10 cellular contexts compared by ENCODE assay signal in the genomic region with DNA sequence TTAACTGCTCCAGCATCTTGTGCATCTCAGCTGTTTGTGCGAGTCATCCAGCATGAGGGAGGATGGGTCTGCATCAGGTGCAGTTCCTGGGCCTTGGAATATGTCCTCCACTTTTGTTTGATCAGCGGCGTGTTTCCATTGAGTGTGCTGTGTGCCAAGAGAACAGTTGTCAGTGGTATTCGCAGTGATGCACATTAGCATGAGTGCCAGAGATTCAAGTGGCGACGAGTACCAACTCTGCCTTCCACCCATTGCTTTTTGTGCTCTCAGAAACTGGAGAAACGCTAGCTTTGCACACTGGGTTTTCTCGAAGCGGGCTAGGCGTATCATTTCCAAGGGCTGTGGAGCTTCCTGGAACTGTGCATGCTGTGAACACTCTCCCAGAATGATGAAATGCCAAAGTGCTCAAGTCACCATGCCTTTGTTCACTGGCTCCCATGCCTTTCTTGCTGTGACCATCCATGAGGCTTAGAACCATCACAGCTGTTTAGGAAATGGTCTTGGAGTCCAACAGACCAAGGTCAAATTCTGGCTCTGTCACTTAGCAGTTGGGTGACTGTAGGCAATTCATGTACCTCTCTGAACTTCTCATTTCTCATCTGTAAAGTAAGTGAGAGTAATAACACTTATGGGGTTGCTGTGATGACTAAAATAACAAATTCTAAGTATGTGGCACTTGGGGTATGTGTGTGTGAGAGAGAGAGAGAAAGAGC. TPM values are rescaled to one million over a fixed set of nuclear protein-coding genes. Genes with fewer than 3 reads are reported as not detected.
DNase-seq lines count a peak whose midpoint lies in the region; ATAC-seq and TF ChIP-seq lines count a peak whose summit lies in the region.
"Had no signal": no experiment of that assay in that cellular context is flagged by ENCODE, and none has a peak within 500 bp of the region (broad histone marks: within the 10 kb centered on the region; RNA-seq: fewer than 3 reads in every experiment).

No MANE protein-coding gene starts in this region.

- no peak overlapping the region for H3K4me3 ChIP-seq in fibroblast of villous mesenchyme (ENCODE audit: low read depth, low read length)
- H3K4me3 ChIP-seq in HAP-1: no peak overlapping the region

- no peaks in the 10 kb centered on the region for H3K9me3 ChIP-seq in HAP-1

- H3K4me3 Mint-ChIP-seq in activated CD4-positive, alpha-beta T cell treated with anti-CD3 and anti-CD28 coated beads, Interleukin-2, amount 10 ng/mL, durations not matched to agents 24 days and 14 days: no peak overlapping the region
- H3K4me3 Mint-ChIP-seq: dendritic cell treated with granulocyte-macrophage colony-stimulating factor and Interleukin-4, amounts not matched to agents 40 ng/mL and 50 ng/mL, for 4 days had no signal

- H3K36me3 ChIP-seq in HAP-1 (replicated peaks): no peaks in the 10 kb centered on the region

- no peak for TF ChIP-seq CTCF in fibroblast of villous mesenchyme (IDR thresholded peaks at IDR 0.05; ENCODE audit: insufficient read depth, low read depth, low read length)

- H3K4me1 ChIP-seq in HAP-1: peaks cover 3% of the 10 kb centered on the region; the same call in 1 of the 2 replicates

- no peak overlapping the region for H3K27ac Mint-ChIP-seq in activated CD4-positive, alpha-beta T cell treated with anti-CD3 and anti-CD28 coated beads, Interleukin-2, amount 10 ng/mL, durations not matched to agents 24 days and 14 days
- H3K27ac Mint-ChIP-seq: dendritic cell treated with granulocyte-macrophage colony-stimulating factor and Interleukin-4, amounts not matched to agents 40 ng/mL and 50 ng/mL, for 4 days had no signal

- H3K27me3 ChIP-seq in HAP-1 (ENCODE audit: low read depth): no peaks in the 10 kb centered on the region

- no peaks in the 10 kb centered on the region for H3K27me3 Mint-ChIP-seq in activated CD4-positive, alpha-beta T cell treated with anti-CD3 and anti-CD28 coated beads, Interleukin-2, amount 10 ng/mL, durations not matched to agents 24 days and 14 days
- H3K27me3 Mint-ChIP-seq: dendritic cell treated with granulocyte-macrophage colony-stimulating factor and Interleukin-4, amounts not matched to agents 40 ng/mL and 50 ng/mL, for 4 days had no signal

- in situ Hi-C loops in HAP-1 (cut with MboI; ENCODE audit: low sequenced_read_pairs): no loop called here

- H3K9me3 Mint-ChIP-seq in activated CD4-positive, alpha-beta T cell treated with anti-CD3 and anti-CD28 coated beads, Interleukin-2, amount 10 ng/mL, durations not matched to agents 24 days and 14 days: no peaks in the 10 kb centered on the region
- H3K9me3 Mint-ChIP-seq: dendritic cell treated with granulocyte-macrophage colony-stimulating factor and Interleukin-4, amounts not matched to agents 40 ng/mL and 50 ng/mL, for 4 days had no signal

- DNase-seq in AG08395 (ENCODE audit: low spot score) (peak; percentile 66), fibroblast of villous mesenchyme (ENCODE audit: low read depth) (peak; percentile 23), NCI-H526 (lab: John Stamatoyannopoulos, UW) (no peak), NOMO-1 treated with dmso at 0.1 percent for 144 hours (lab: John Stamatoyannopoulos, UW; ENCODE audit: unreplicated experiment) (no peak), HAP-1 (ENCODE audit: low spot score in 2 of 2) (no peak)
- DNase-seq in activated CD4-positive, alpha-beta T cell treated with anti-CD3 and anti-CD28 coated beads, Interleukin-2, amount 10 ng/mL, durations not matched to agents 24 days and 14 days: no peak

- H3K4me1 Mint-ChIP-seq in activated CD4-positive, alpha-beta T cell treated with anti-CD3 and anti-CD28 coated beads, Interleukin-2, amount 10 ng/mL, durations not matched to agents 24 days and 14 days: peaks cover 13% of the 10 kb centered on the region

- intact Hi-C loops in activated CD4-positive, alpha-beta T cell treated with anti-CD3 and anti-CD28 coated beads, Interleukin-2, amount 10 ng/mL, durations not matched to agents 24 days and 14 days (cut with micrococcal nuclease): no loop called here

- H3K36me3 Mint-ChIP-seq in activated CD4-positive, alpha-beta T cell treated with anti-CD3 and anti-CD28 coated beads, Interleukin-2, amount 10 ng/mL, durations not matched to agents 24 days and 14 days (ENCODE audit: low read depth): peaks cover 5% of the 10 kb centered on the region

- ATAC-seq in GM18907 (IDR thresholded peaks at IDR 0.05; ENCODE audit: unreplicated experiment) (peak; percentile 52), HG03575 (IDR thresholded peaks at IDR 0.05; ENCODE audit: extremely low read depth, insufficient number of reproducible peaks, low FRiP score, unreplicated experiment) (peak; percentile 32)
- ATAC-seq: Panc1 had no signal

RNA-seq across cellular contexts. Expression of a gene that starts 18.4 kb away (rescaled TPM):
- total RNA-seq in fibroblast of villous mesenchyme: 8.4 and 9.1 TPM in 2 replicates
- total RNA-seq in activated CD4-positive, alpha-beta T cell treated with anti-CD3 and anti-CD28 coated beads, Interleukin-2, amount 10 ng/mL, durations not matched to agents 24 days and 14 days: 17.6 and 18.3 TPM in 2 replicates

Comparison
In these comparisons a context has a peak if more than half of its experiments do, and no peak if none do; other contexts are left out.
1. DNase-seq: peak in AG08395 (single experiment) and fibroblast of villous mesenchyme (single experiment); none in NCI-H526 (0 of 2), activated CD4-positive, alpha-beta T cell treated with anti-CD3 and anti-CD28 coated beads, Interleukin-2, amount 10 ng/mL, durations not matched to agents 24 days and 14 days (single experiment), NOMO-1 treated with dmso at 0.1 percent for 144 hours (single experiment) and HAP-1 (0 of 2).